ENCODE assay signal across 8 cellular contexts in the genomic region with DNA sequence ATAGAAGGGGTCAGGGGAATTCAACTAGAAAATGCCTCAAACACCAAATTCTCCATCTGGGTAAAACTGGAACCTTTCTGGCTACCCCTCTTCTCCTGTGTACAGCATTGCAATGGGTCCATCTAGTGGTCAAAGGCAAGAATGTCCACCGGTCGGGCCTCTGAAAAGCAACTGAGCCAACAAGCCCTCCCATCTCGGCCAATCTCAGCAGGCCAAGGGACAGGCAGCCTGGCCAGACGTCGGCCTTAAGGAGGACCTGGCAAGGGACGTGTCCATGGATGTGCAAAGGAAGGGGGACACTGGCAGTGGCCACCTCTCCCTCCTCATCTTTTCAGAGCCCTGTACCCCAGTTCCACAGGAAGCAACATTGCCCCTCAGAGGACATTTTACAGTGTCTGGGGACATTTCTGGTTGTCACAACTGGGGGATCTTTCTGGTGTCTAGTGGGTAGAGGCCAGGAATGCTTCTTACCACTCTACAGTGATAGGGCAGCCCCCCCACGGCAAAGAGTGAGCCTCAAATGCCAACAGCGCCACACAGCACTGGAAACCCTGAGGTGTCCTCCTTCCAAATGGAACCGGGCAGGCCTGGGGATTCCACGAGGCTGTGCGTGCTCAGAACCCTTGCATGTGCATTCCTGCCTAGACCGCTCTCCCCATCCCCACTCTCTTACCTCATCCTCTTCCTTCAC.
DNase-seq lines count a peak whose midpoint lies in the region; ATAC-seq and TF ChIP-seq lines count a peak whose summit lies in the region.

No MANE protein-coding gene starts in this region.

- 34% methylated on average over 12 of the region's 12 CpGs for WGBS in liver

- H3K4me3 Mint-ChIP-seq in dendritic cell treated with granulocyte-macrophage colony-stimulating factor and Interleukin-4, amounts not matched to agents 40 ng/mL and 50 ng/mL, for 4 days, result no peak overlapping the region

- peaks cover 47% of the 10 kb centered on the region for H3K4me1 Mint-ChIP-seq in dendritic cell treated with granulocyte-macrophage colony-stimulating factor and Interleukin-4, amounts not matched to agents 40 ng/mL and 50 ng/mL, for 4 days (ENCODE audit: low read depth)

- DNase-seq in SIG-M5 treated with dmso at 0.1 percent for 504 hours (lab: John Stamatoyannopoulos, UW; ENCODE audit: unreplicated experiment) (peak; percentile 79), SIG-M5 (lab: John Stamatoyannopoulos, UW) (no peak), Kasumi-1 (lab: John Stamatoyannopoulos, UW) (peak; percentile 72 to 74), RWPE1 (ENCODE audit: low spot score) (peak; percentile 77), superior temporal gyrus (ENCODE audit: extremely low spot score) (peak; percentile 86)

- no peak overlapping the region for H3K9ac ChIP-seq in liver (ENCODE audit: low read depth in 1 of 2, low read length in 2 of 2)

- POLR2A ChIA-PET in RWPE1 (lab: Yijun Ruan, JAX; ENCODE audit: low non-redundant PET), result no interaction called here

- peaks cover 12% of the 10 kb centered on the region for H3K27me3 Mint-ChIP-seq in dendritic cell treated with granulocyte-macrophage colony-stimulating factor and Interleukin-4, amounts not matched to agents 40 ng/mL and 50 ng/mL, for 4 days

- peak overlapping the region; percentile 7 for H3K27ac Mint-ChIP-seq in dendritic cell treated with granulocyte-macrophage colony-stimulating factor and Interleukin-4, amounts not matched to agents 40 ng/mL and 50 ng/mL, for 4 days

- no peaks in the 10 kb centered on the region for H3K9me3 ChIP-seq in liver (ENCODE audit: control insufficient read depth in 4 of 4, low read length in 3 of 4)

- H3K27ac ChIP-seq in RWPE1, result no peak overlapping the region
- H3K27ac ChIP-seq in liver (ENCODE audit: low read depth in 1 of 2, low read length in 2 of 2), result no peak overlapping the region

- TF ChIP-seq CTCF in RWPE1 (conservative IDR thresholded peaks at IDR 0.05; ENCODE audit: low read depth) (peak; percentile 94), liver (IDR thresholded peaks at IDR 0.05; ENCODE audit: low read depth, low read length, missing input control) (peak; percentile 92)

- no peaks in the 10 kb centered on the region for H3K9me3 Mint-ChIP-seq in dendritic cell treated with granulocyte-macrophage colony-stimulating factor and Interleukin-4, amounts not matched to agents 40 ng/mL and 50 ng/mL, for 4 days

- peak; percentile 76 for ATAC-seq in GM21528 (IDR thresholded peaks at IDR 0.05; ENCODE audit: low FRiP score, unreplicated experiment)

- H3K36me3 ChIP-seq in liver (ENCODE audit: control insufficient read depth in 4 of 4, insufficient read depth in 3 of 4, low read depth in 1 of 4, low read length in 3 of 4), result no peaks in the 10 kb centered on the region

- no peaks in the 10 kb centered on the region for H3K27me3 ChIP-seq in liver (ENCODE audit: control insufficient read depth in 4 of 4, insufficient read depth in 4 of 4, low read length in 3 of 4)

- intact Hi-C loops in dendritic cell treated with granulocyte-macrophage colony-stimulating factor and Interleukin-4, amounts not matched to agents 40 ng/mL and 50 ng/mL, for 4 days (cut with micrococcal nuclease), result loop anchor here (1.0 kb wide), 1 partner anchor 345 kb away; no protein-coding TSS in a partner anchor

- CTCF ChIA-PET in RWPE1 (lab: Yijun Ruan, JAX), result interaction anchor here (0.6 to 2.9 kb wide), 13 partner anchors 11 to 623 kb away, joined by 3 to 37 read pairs (median 3); no protein-coding TSS in a partner anchor

- TF ChIP-seq RAD21 in liver (IDR thresholded peaks at IDR 0.05), result peak; percentile 98 to 99

- H3K4me3 ChIP-seq in liver (ENCODE audit: low read depth in 1 of 3, low read length in 3 of 3), result no peak overlapping the region

- no peaks in the 10 kb centered on the region for H3K36me3 Mint-ChIP-seq in dendritic cell treated with granulocyte-macrophage colony-stimulating factor and Interleukin-4, amounts not matched to agents 40 ng/mL and 50 ng/mL, for 4 days (ENCODE audit: low read depth)

- H3K4me1 ChIP-seq in liver (ENCODE audit: control insufficient read depth in 4 of 4, insufficient read depth in 4 of 4, low read length in 3 of 4), result peaks cover 0 to 4% (median 0%) of the 10 kb centered on the region in 4 donors

TF ChIP-seq in liver, 16 proteins besides CTCF, POLR2A, EP300 and RAD21:
- TF ChIP-seq HNF4A (conservative IDR thresholded peaks at IDR 0.05) (no peak), TAF1 (conservative IDR thresholded peaks at IDR 0.05) (no peak), HNF4G (IDR thresholded peaks at IDR 0.05) (no peak), YY1 (IDR thresholded peaks at IDR 0.05) (no peak), FOXA2 (IDR thresholded peaks at IDR 0.05) (no peak), FOXA1 (IDR thresholded peaks at IDR 0.05) (no peak), JUND (IDR thresholded peaks at IDR 0.05) (no peak)
- TF ChIP-seq, protein P1, sequence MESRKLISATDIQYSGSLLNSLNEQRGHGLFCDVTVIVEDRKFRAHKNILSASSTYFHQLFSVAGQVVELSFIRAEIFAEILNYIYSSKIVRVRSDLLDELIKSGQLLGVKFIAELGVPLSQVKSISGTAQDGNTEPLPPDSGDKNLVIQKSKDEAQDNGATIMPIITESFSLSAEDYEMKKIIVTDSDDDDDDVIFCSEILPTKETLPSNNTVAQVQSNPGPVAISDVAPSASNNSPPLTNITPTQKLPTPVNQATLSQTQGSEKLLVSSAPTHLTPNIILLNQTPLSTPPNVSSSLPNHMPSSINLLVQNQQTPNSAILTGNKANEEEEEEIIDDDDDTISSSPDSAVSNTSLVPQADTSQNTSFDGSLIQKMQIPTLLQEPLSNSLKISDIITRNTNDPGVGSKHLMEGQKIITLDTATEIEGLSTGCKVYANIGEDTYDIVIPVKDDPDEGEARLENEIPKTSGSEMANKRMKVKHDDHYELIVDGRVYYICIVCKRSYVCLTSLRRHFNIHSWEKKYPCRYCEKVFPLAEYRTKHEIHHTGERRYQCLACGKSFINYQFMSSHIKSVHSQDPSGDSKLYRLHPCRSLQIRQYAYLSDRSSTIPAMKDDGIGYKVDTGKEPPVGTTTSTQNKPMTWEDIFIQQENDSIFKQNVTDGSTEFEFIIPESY (IDR thresholded peaks at IDR 0.05), result no peak
- TF ChIP-seq, protein P2, sequence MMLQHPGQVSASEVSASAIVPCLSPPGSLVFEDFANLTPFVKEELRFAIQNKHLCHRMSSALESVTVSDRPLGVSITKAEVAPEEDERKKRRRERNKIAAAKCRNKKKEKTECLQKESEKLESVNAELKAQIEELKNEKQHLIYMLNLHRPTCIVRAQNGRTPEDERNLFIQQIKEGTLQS (IDR thresholded peaks at IDR 0.05), result no peak
TF ChIP-seq in liver: peak in this region for 0.
